39 cellular contexts compared by ENCODE assay signal in the genomic region with DNA sequence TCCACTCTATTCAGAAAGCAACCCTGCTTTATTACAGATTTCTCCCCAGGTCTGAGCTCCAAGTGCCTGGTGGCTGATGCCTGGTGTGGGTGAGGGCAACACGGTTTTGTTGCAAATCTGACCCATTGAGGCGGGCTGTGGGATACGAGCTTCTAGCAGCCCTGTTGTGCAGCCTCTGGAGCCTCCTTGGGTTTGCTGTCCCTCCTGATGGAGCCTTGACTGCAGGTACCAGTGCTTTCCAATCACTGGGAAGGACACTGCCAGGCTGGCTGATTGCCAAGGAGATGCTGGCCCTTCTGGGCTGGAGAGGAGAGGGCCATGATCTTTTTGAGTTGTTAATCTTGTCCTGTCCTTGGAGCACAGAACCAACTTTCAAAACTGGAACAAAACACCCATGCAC.
"Had no signal": no experiment of that assay in that cellular context is flagged by ENCODE, and none has a peak within 500 bp of the region (broad histone marks: within the 10 kb centered on the region; RNA-seq: fewer than 3 reads in every experiment).

No MANE protein-coding gene starts in this region.

- H3K36me3 Mint-ChIP-seq: activated naive CD4-positive, alpha-beta T cell treated with anti-CD3 and anti-CD28 coated beads, Interleukin-2, amount 10 ng/mL, durations not matched to agents 7 days and 5 days; activated naive CD4-positive, alpha-beta T cell treated with anti-CD3 and anti-CD28 coated beads, Interleukin-2, amount 50 U/mL, for 24 hours; activated naive CD8-positive, alpha-beta T cell; activated naive CD8-positive, alpha-beta T cell treated with anti-CD3 and anti-CD28 coated beads for 36 hours; activated naive CD8-positive, alpha-beta T cell treated with anti-CD3 and anti-CD28 coated beads, Interleukin-2, amount 10 ng/mL, durations not matched to agents 7 days and 5 days had no signal

- ATAC-seq: activated naive CD4-positive, alpha-beta T cell treated with anti-CD3 and anti-CD28 coated beads, Interleukin-2, amount 50 U/mL, for 72 hours; activated naive CD8-positive, alpha-beta T cell treated with anti-CD3 and anti-CD28 coated beads, Interleukin-2, amount 50 U/mL, for 24 hours; activated T-cell treated with anti-CD3 and anti-CD28 coated beads, Interleukin-2, amount 50 U/mL, for 4 hours; activated T-cell treated with anti-CD3 and anti-CD28 coated beads, Interleukin-2, amount 50 U/mL, for 72 hours; activated T-helper 17 cell treated with anti-CD3 and anti-CD28 coated beads, Interleukin-2, amount 50 U/mL, for 72 hours; body of pancreas had no signal

- FAIRE-seq: astrocyte had no signal

- H3K27ac ChIP-seq: adrenal gland, ascending aorta, body of pancreas, brain microvascular endothelial cell, breast epithelium, cardiac muscle cell had no signal

- H3K27ac Mint-ChIP-seq: activated naive CD4-positive, alpha-beta T cell treated with anti-CD3 and anti-CD28 coated beads for 36 hours; activated naive CD4-positive, alpha-beta T cell treated with anti-CD3 and anti-CD28 coated beads, Interleukin-2, amount 10 ng/mL, durations not matched to agents 7 days and 5 days; activated naive CD4-positive, alpha-beta T cell treated with anti-CD3 and anti-CD28 coated beads, Interleukin-2, amount 50 U/mL, for 24 hours; activated naive CD4-positive, alpha-beta T cell treated with anti-CD3 and anti-CD28 coated beads, Interleukin-2, amount 50 U/mL, for 72 hours; activated naive CD8-positive, alpha-beta T cell; activated naive CD8-positive, alpha-beta T cell treated with anti-CD3 and anti-CD28 coated beads for 36 hours; activated naive CD8-positive, alpha-beta T cell treated with anti-CD3 and anti-CD28 coated beads, Interleukin-2, amount 10 ng/mL, durations not matched to agents 7 days and 5 days; activated naive CD8-positive, alpha-beta T cell treated with anti-CD3 and anti-CD28 coated beads, Interleukin-2, amount 50 U/mL, for 24 hours; activated T-cell treated with anti-CD3 and anti-CD28 coated beads, Interleukin-2, amount 50 U/mL, for 24 hours; activated T-cell treated with anti-CD3 and anti-CD28 coated beads, Interleukin-2, amount 50 U/mL, for 72 hours; activated T-helper 1 cell treated with anti-CD3 and anti-CD28 coated beads, Interleukin-12 subunit alpha, Interleukin-12 subunit beta, Interleukin-2, Interleukin-4 antibody, amounts not matched to agents 30 ng/mL and 10 ng/mL and 1 ng/mL, durations not matched to agents 14 hours and 24 hours and 36 hours; activated T-helper 17 cell treated with anti-CD3 and anti-CD28 coated beads, Interleukin-2, amount 50 U/mL, for 72 hours; activated T-helper 2 cell treated with anti-CD3 and anti-CD28 coated beads, Interferon-gamma antibody, Interleukin-2, Interleukin-4, amounts not matched to agents 10 μg/mL and 5 μg/mL and 100 μg/mL, durations not matched to agents 14 hours and 24 hours and 36 hours; brain had no signal

- H3K9me3 ChIP-seq: adrenal gland, ascending aorta, body of pancreas, breast epithelium had no signal

- H3K27me3 ChIP-seq: adrenal gland, ascending aorta, body of pancreas, brain microvascular endothelial cell, breast epithelium had no signal

- H3K4me1 ChIP-seq: adrenal gland, ascending aorta, breast epithelium had no signal

- H3K4me3 ChIP-seq: adrenal gland, ascending aorta, body of pancreas, breast epithelium, cardiac muscle cell had no signal

- H3K27me3 Mint-ChIP-seq: brain had no signal

- H3K4me3 Mint-ChIP-seq: activated naive CD4-positive, alpha-beta T cell treated with anti-CD3 and anti-CD28 coated beads for 36 hours; activated naive CD4-positive, alpha-beta T cell treated with anti-CD3 and anti-CD28 coated beads, Interleukin-2, amount 10 ng/mL, durations not matched to agents 7 days and 5 days; activated naive CD4-positive, alpha-beta T cell treated with anti-CD3 and anti-CD28 coated beads, Interleukin-2, amount 50 U/mL, for 24 hours; activated naive CD8-positive, alpha-beta T cell; activated naive CD8-positive, alpha-beta T cell treated with anti-CD3 and anti-CD28 coated beads for 36 hours; activated naive CD8-positive, alpha-beta T cell treated with anti-CD3 and anti-CD28 coated beads, Interleukin-2, amount 10 ng/mL, durations not matched to agents 7 days and 5 days; activated naive CD8-positive, alpha-beta T cell treated with anti-CD3 and anti-CD28 coated beads, Interleukin-2, amount 50 U/mL, for 24 hours; activated T-cell treated with anti-CD3 and anti-CD28 coated beads, Interleukin-2, amount 50 U/mL, for 24 hours; activated T-cell treated with anti-CD3 and anti-CD28 coated beads, Interleukin-2, amount 50 U/mL, for 4 hours; activated T-cell treated with anti-CD3 and anti-CD28 coated beads, Interleukin-2, amount 50 U/mL, for 72 hours; activated T-helper 1 cell treated with anti-CD3 and anti-CD28 coated beads, Interleukin-12 subunit alpha, Interleukin-12 subunit beta, Interleukin-2, Interleukin-4 antibody, amounts not matched to agents 30 ng/mL and 10 ng/mL and 1 ng/mL, durations not matched to agents 14 hours and 24 hours and 36 hours; activated T-helper 17 cell treated with anti-CD3 and anti-CD28 coated beads, Interleukin-2, amount 50 U/mL, for 72 hours; brain; central memory CD8-positive, alpha-beta T cell had no signal

- H3K36me3 ChIP-seq: adrenal gland, ascending aorta, brain microvascular endothelial cell, breast epithelium, cardiac muscle cell had no signal

- DNase-seq: activated effector memory CD4-positive, alpha-beta T cell treated with anti-CD3 and anti-CD28 coated beads, Interleukin-2, amount 50 U/mL, for 16 hours; activated effector memory CD4-positive, alpha-beta T cell treated with Interleukin-2 at 50 U/mL for 16 hours; activated gamma-delta T cell; activated gamma-delta T cell treated with Interleukin-2 at 50 U/mL for 16 hours; activated naive CD4-positive, alpha-beta T cell; activated naive CD4-positive, alpha-beta T cell treated with anti-CD3 and anti-CD28 coated beads for 36 hours; activated naive CD4-positive, alpha-beta T cell treated with anti-CD3 and anti-CD28 coated beads, Interleukin-2, amount 10 ng/mL, durations not matched to agents 7 days and 5 days; activated naive CD4-positive, alpha-beta T cell treated with anti-CD3 and anti-CD28 coated beads, Interleukin-2, amount 50 U/mL, for 16 hours; activated naive CD4-positive, alpha-beta T cell treated with Interleukin-2 at 50 U/mL for 16 hours; activated naive CD8-positive, alpha-beta T cell treated with anti-CD3 and anti-CD28 coated beads for 36 hours; activated naive CD8-positive, alpha-beta T cell treated with anti-CD3 and anti-CD28 coated beads, Interleukin-2, amount 10 ng/mL, durations not matched to agents 7 days and 5 days; activated naive CD8-positive, alpha-beta T cell treated with anti-CD3 and anti-CD28 coated beads, Interleukin-2, amount 50 U/mL, for 24 hours; activated T-cell treated with anti-CD3 and anti-CD28 coated beads, Interleukin-2, amount 50 U/mL, for 1 hour; activated T-cell treated with anti-CD3 and anti-CD28 coated beads, Interleukin-2, amount 50 U/mL, for 24 hours; activated T-cell treated with anti-CD3 and anti-CD28 coated beads, Interleukin-2, amount 50 U/mL, for 4 hours; activated T-cell treated with anti-CD3 and anti-CD28 coated beads, Interleukin-2, amount 50 U/mL, for 48 hours; activated T-cell treated with anti-CD3 and anti-CD28 coated beads, Interleukin-2, amount 50 U/mL, for 72 hours; adrenal gland; amniotic stem cell; amygdala; anterior cingulate cortex; aorta; body of pancreas; brain microvascular endothelial cell; caudate nucleus; central memory CD4-positive, alpha-beta T cell; cerebellar nuclear complex had no signal

- H3K9me3 Mint-ChIP-seq: activated naive CD4-positive, alpha-beta T cell treated with anti-CD3 and anti-CD28 coated beads, Interleukin-2, amount 50 U/mL, for 24 hours; activated naive CD8-positive, alpha-beta T cell treated with anti-CD3 and anti-CD28 coated beads for 36 hours; activated naive CD8-positive, alpha-beta T cell treated with anti-CD3 and anti-CD28 coated beads, Interleukin-2, amount 50 U/mL, for 24 hours; activated T-cell treated with anti-CD3 and anti-CD28 coated beads, Interleukin-2, amount 50 U/mL, for 24 hours; activated T-helper 1 cell treated with anti-CD3 and anti-CD28 coated beads, Interleukin-12 subunit alpha, Interleukin-12 subunit beta, Interleukin-2, Interleukin-4 antibody, amounts not matched to agents 30 ng/mL and 10 ng/mL and 1 ng/mL, durations not matched to agents 14 hours and 24 hours and 36 hours; activated T-helper 17 cell treated with anti-CD3 and anti-CD28 coated beads, Interleukin-2, amount 50 U/mL, for 72 hours; activated T-helper 2 cell treated with anti-CD3 and anti-CD28 coated beads, Interferon-gamma antibody, Interleukin-2, Interleukin-4, amounts not matched to agents 10 μg/mL and 5 μg/mL and 100 μg/mL, durations not matched to agents 14 hours and 24 hours and 36 hours; central memory CD8-positive, alpha-beta T cell had no signal
